32 cellular contexts compared by ENCODE assay signal in the genomic region with DNA sequence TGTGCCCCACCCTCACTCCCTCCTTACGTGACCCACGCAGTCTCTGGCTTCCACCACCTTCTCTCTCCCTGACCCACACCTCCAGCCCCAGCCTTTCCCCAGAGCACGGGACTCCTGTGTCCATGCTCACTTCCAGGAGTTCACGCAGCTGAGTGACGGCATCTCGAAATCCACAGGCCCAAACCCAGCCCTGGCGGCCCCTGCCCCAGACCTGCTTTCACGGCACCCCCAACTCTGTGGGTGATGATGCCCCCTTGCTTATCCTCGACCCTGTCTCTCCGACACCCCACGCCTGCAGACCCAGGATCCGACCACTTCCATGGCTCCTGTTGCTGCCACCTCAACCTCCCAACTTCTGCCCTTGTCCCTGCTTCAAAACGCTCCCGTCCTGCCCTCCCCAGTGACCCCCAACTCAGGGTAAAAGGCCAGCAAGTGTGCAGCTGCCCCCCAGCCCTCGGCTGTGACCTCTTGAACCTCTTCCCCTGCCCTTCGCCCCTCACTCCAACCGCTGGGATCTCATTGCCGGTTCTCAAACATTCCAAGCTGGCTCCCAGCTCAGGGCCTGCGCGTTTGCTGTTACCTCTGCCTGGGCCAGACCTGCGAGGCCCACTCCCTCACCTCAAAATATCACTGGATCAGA. TPM values are rescaled to one million over a fixed set of nuclear protein-coding genes. Genes with fewer than 3 reads are reported as not detected.
DNase-seq lines count a peak whose midpoint lies in the region; ATAC-seq and TF ChIP-seq lines count a peak whose summit lies in the region.
"Had no signal": no experiment of that assay in that cellular context is flagged by ENCODE, and none has a peak within 500 bp of the region (broad histone marks: within the 10 kb centered on the region; RNA-seq: fewer than 3 reads in every experiment).

No MANE protein-coding gene starts in this region.

- no peak for TF ChIP-seq POLR2A in prostate gland (IDR thresholded peaks at IDR 0.05)

- H3K27me3 Mint-ChIP-seq in activated T-helper 17 cell treated with anti-CD3 and anti-CD28 coated beads, Interleukin-2, amount 50 U/mL, for 72 hours, result peaks cover 21% of the 10 kb centered on the region

- H3K36me3 ChIP-seq in H7 (replicated peaks; ENCODE audit: control insufficient read depth, insufficient read depth, low read length) (no peaks in the 10 kb centered on the region), lower lobe of right lung (no peaks in the 10 kb centered on the region), prostate gland (no peaks in the 10 kb centered on the region)
- H3K36me3 ChIP-seq: BLaER1, left ventricle myocardium inferior, pancreas had no signal

- H3K9me3 Mint-ChIP-seq in activated T-helper 17 cell treated with anti-CD3 and anti-CD28 coated beads, Interleukin-2, amount 50 U/mL, for 72 hours, result no peaks in the 10 kb centered on the region
- H3K9me3 Mint-ChIP-seq: activated naive CD8-positive, alpha-beta T cell treated with anti-CD3 and anti-CD28 coated beads, Interleukin-2, amount 10 ng/mL, durations not matched to agents 7 days and 5 days; activated T-cell treated with anti-CD3 and anti-CD28 coated beads, Interleukin-2, amount 50 U/mL, for 4 hours; naive thymus-derived CD4-positive, alpha-beta T cell had no signal

- peaks cover 3% of the 10 kb centered on the region; the same call in 1 of the 2 replicates for H3K27me3 ChIP-seq in H7 (ENCODE audit: control insufficient read depth, insufficient read depth, low read length)
- H3K27me3 ChIP-seq in lower lobe of right lung (ENCODE audit: low read depth), result no peaks in the 10 kb centered on the region
- no peaks in the 10 kb centered on the region for H3K27me3 ChIP-seq in prostate gland (replicated peaks; ENCODE audit: insufficient read depth)
- H3K27me3 ChIP-seq: pancreas had no signal

- peak overlapping the region; percentile 11 for H3K27ac Mint-ChIP-seq in activated T-helper 17 cell treated with anti-CD3 and anti-CD28 coated beads, Interleukin-2, amount 50 U/mL, for 72 hours
- H3K27ac Mint-ChIP-seq: activated naive CD8-positive, alpha-beta T cell treated with anti-CD3 and anti-CD28 coated beads, Interleukin-2, amount 10 ng/mL, durations not matched to agents 7 days and 5 days had no signal

- DNase-seq in H7 (peak; percentile 34), lower lobe of right lung (peak; percentile 30), prostate gland (ENCODE audit: low spot score) (no peak), NCI-H187 treated with DMSO at 0.1 percent for 48 hours (lab: John Stamatoyannopoulos, UW) (no peak), NCI-H2107 (lab: John Stamatoyannopoulos, UW) (no peak)
- DNase-seq: activated CD4-positive, CD25-positive, alpha-beta regulatory T cell; activated gamma-delta T cell treated with Interleukin-2 at 50 U/mL for 16 hours; activated naive CD8-positive, alpha-beta T cell treated with anti-CD3 and anti-CD28 coated beads, Interleukin-2, amount 10 ng/mL, durations not matched to agents 7 days and 5 days; activated T-cell treated with anti-CD3 and anti-CD28 coated beads, Interleukin-2, amount 50 U/mL, for 4 hours; central memory CD4-positive, alpha-beta T cell; cortex of kidney; DMS153; erythroblast; glutamatergic neuron; IMR-90; left ventricle myocardium inferior; midbrain; MV-4-11; naive thymus-derived CD4-positive, alpha-beta T cell; NCI-H146; NCI-H446; NCI-H82; pancreas; stimulated activated CD4-positive, alpha-beta T cell treated with anti-CD3 and anti-CD28 coated beads, Interleukin-4, amount 100 ng/mL, for 1 hour; T-helper 1 cell; trophoblast cell had no signal

- no peak for ATAC-seq in activated T-helper 17 cell treated with anti-CD3 and anti-CD28 coated beads, Interleukin-2, amount 50 U/mL, for 72 hours (replicated peaks)
- no peak for ATAC-seq in lower lobe of right lung
- no peak for ATAC-seq in HG02798 (IDR thresholded peaks at IDR 0.05; ENCODE audit: poor library complexity, unreplicated experiment)
- ATAC-seq in GM19467 (IDR thresholded peaks at IDR 0.05; ENCODE audit: unreplicated experiment), result no peak
- ATAC-seq: activated T-cell treated with anti-CD3 and anti-CD28 coated beads, Interleukin-2, amount 50 U/mL, for 4 hours; HCT116; naive thymus-derived CD4-positive, alpha-beta T cell; pancreas; right cardiac atrium had no signal

- no peak overlapping the region for H3K4me3 Mint-ChIP-seq in activated T-helper 17 cell treated with anti-CD3 and anti-CD28 coated beads, Interleukin-2, amount 50 U/mL, for 72 hours
- H3K4me3 Mint-ChIP-seq: activated naive CD8-positive, alpha-beta T cell treated with anti-CD3 and anti-CD28 coated beads, Interleukin-2, amount 10 ng/mL, durations not matched to agents 7 days and 5 days; activated T-cell treated with anti-CD3 and anti-CD28 coated beads, Interleukin-2, amount 50 U/mL, for 4 hours; naive thymus-derived CD4-positive, alpha-beta T cell had no signal

- H3K4me1 Mint-ChIP-seq in activated T-helper 17 cell treated with anti-CD3 and anti-CD28 coated beads, Interleukin-2, amount 50 U/mL, for 72 hours, result peaks cover 7% of the 10 kb centered on the region

- TF ChIP-seq CTCF in lower lobe of right lung (IDR thresholded peaks at IDR 0.05), result no peak
- TF ChIP-seq CTCF in prostate gland (IDR thresholded peaks at IDR 0.05), result no peak

- H3K36me3 Mint-ChIP-seq in activated T-helper 17 cell treated with anti-CD3 and anti-CD28 coated beads, Interleukin-2, amount 50 U/mL, for 72 hours (ENCODE audit: low read depth), result no peaks in the 10 kb centered on the region
- H3K36me3 Mint-ChIP-seq: activated naive CD8-positive, alpha-beta T cell treated with anti-CD3 and anti-CD28 coated beads, Interleukin-2, amount 10 ng/mL, durations not matched to agents 7 days and 5 days; naive thymus-derived CD4-positive, alpha-beta T cell had no signal

- WGBS in prostate gland, result 86% methylated on average over 21 of the region's 21 CpGs

- H3K4me3 ChIP-seq in H7 (ENCODE audit: insufficient read depth, low read depth, low read length) (no peak overlapping the region), lower lobe of right lung (no peak overlapping the region), prostate gland (no peak overlapping the region)
- H3K4me3 ChIP-seq: BLaER1, left ventricle myocardium inferior, pancreas had no signal

- no peak overlapping the region for H3K27ac ChIP-seq in lower lobe of right lung
- peak overlapping the region; percentile 30 to 41 for H3K27ac ChIP-seq in prostate gland
- H3K27ac ChIP-seq: BLaER1, left ventricle myocardium inferior, pancreas had no signal

- H3K9me3 ChIP-seq in lower lobe of right lung, result no peaks in the 10 kb centered on the region
- H3K9me3 ChIP-seq in prostate gland, result no peaks in the 10 kb centered on the region
- H3K9me3 ChIP-seq: BLaER1, left ventricle myocardium inferior, pancreas had no signal

- intact Hi-C loops in lower lobe of right lung (cut with DNase I) (no loop called here), prostate gland (cut with DNase I) (no loop called here)

- H3K4me1 ChIP-seq in lower lobe of right lung (peaks cover 16% of the 10 kb centered on the region), prostate gland (replicated peaks) (no peaks in the 10 kb centered on the region)

RNA-seq across cellular contexts. Expression of gene LAPTM5, which starts 30.4 kb away (rescaled TPM):
- total RNA-seq in H7 (2014; rRNA removed; shearing (Covaris generic)), result 0.26 and 0.28 TPM in 2 replicates
- total RNA-seq in activated T-helper 17 cell treated with anti-CD3 and anti-CD28 coated beads, Interleukin-2, amount 50 U/mL, for 72 hours, result 100 to 1,000 TPM; 316 to 333 TPM
- total RNA-seq in lower lobe of right lung (544 TPM), prostate gland (10 to 100 TPM; 14.9 to 39.1 TPM)
- total RNA-seq: IMR-90 had no signal

Comparison
In these comparisons a context has a peak if more than half of its experiments do, and no peak if none do; other contexts are left out.
1. DNase-seq: peak in H7 (single experiment) and lower lobe of right lung (single experiment); none in prostate gland (single experiment), NCI-H187 treated with DMSO at 0.1 percent for 48 hours (single experiment) and NCI-H2107 (single experiment).
2. RNA of gene LAPTM5, which starts 30.4 kb away (total RNA-seq): 544 TPM in lower lobe of right lung (single experiment), 316 to 333 TPM in activated T-helper 17 cell treated with anti-CD3 and anti-CD28 coated beads, Interleukin-2, amount 50 U/mL, for 72 hours and 14.9 to 39.1 TPM in prostate gland; 0.26 to 0.28 TPM in H7; every median in the first group is over 10 times any median in the second.